Comparison of ENCODE assay signal across 13 cellular contexts in the genomic region with DNA sequence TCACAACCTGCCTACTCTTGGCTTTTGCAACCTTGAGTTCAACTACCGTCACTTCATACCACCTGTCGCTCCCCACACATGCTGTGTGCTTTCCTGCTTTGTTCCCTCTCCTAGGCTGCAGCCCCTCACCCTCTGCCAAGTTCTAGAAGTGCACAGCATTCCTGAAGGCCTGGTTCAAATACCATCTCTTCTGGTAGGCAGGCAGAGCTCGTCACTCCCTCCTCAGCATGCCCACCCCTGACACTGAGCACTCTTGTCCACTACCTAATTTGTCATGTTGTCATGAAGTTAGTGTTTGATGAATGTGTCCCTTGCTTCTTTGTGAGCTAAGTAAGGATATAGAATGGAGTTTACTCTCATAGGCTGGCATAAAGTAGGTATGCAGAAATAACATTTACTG.
DNase-seq lines count a peak whose midpoint lies in the region; ATAC-seq and TF ChIP-seq lines count a peak whose summit lies in the region.
"Had no signal": no experiment of that assay in that cellular context is flagged by ENCODE, and none has a peak within 500 bp of the region (broad histone marks: within the 10 kb centered on the region; RNA-seq: fewer than 3 reads in every experiment).

No MANE protein-coding gene starts in this region.

- H3K27ac ChIP-seq in angular gyrus (ENCODE audit: low read depth, low read length) (peak overlapping the region; percentile 96), endodermal cell (ENCODE audit: low read depth, low read length) (peak overlapping the region; percentile 4), temporal lobe (ENCODE audit: low read depth, low read length) (peak overlapping the region; percentile 88)

- no peaks in the 10 kb centered on the region for H3K36me3 ChIP-seq in endodermal cell (ENCODE audit: control insufficient read depth, insufficient read depth, low read length)

- H3K9ac ChIP-seq in endodermal cell (ENCODE audit: extremely low read depth, low read length, poor library complexity, severe bottlenecking), result no peak overlapping the region

- DNase-seq in endodermal cell (no peak), mesothelial cell of epicardium (ENCODE audit: low spot score in 2 of 2, unreplicated experiment in 2 of 2) (no peak), NCI-H2029 (lab: John Stamatoyannopoulos, UW) (no peak), HT-29 (ENCODE audit: low spot score) (no peak)
- DNase-seq: CD4-positive, alpha-beta memory T cell; DMS79; H7 had no signal

- H3K27ac Mint-ChIP-seq in endodermal cell (no peak overlapping the region), mesothelial cell of epicardium (peak overlapping the region; percentile 2)
- H3K27ac Mint-ChIP-seq: B cell; CD4-positive, alpha-beta memory T cell; GM23338 had no signal

- H3K9me3 Mint-ChIP-seq in endodermal cell (no peaks in the 10 kb centered on the region), mesothelial cell of epicardium (peaks cover 3% of the 10 kb centered on the region)
- H3K9me3 Mint-ChIP-seq: CD4-positive, alpha-beta memory T cell; GM23338 had no signal

- no peaks in the 10 kb centered on the region for H3K4me1 ChIP-seq in endodermal cell (ENCODE audit: control insufficient read depth, insufficient read depth, low read length)

- H3K4me3 Mint-ChIP-seq in endodermal cell (no peak overlapping the region), mesothelial cell of epicardium (no peak overlapping the region)
- H3K4me3 Mint-ChIP-seq: B cell; CD4-positive, alpha-beta memory T cell; GM23338 had no signal

- ATAC-seq in HG03196 (IDR thresholded peaks at IDR 0.05; ENCODE audit: unreplicated experiment), result no peak
- ATAC-seq: GM12878, GM23338 had no signal

- no peaks in the 10 kb centered on the region for H3K27me3 Mint-ChIP-seq in endodermal cell (ENCODE audit: insufficient read depth)
- no peaks in the 10 kb centered on the region for H3K27me3 Mint-ChIP-seq in mesothelial cell of epicardium (ENCODE audit: low read depth)
- H3K27me3 Mint-ChIP-seq: B cell had no signal

- H3K36me3 Mint-ChIP-seq in endodermal cell (ENCODE audit: low read depth) (no peaks in the 10 kb centered on the region), mesothelial cell of epicardium (no peaks in the 10 kb centered on the region)
- H3K36me3 Mint-ChIP-seq: CD4-positive, alpha-beta memory T cell had no signal

- WGBS in endodermal cell (ENCODE audit: insufficient coverage in 1 of 2, insufficient read length in 1 of 2), 2 experiments, result 66 to 89% methylated on average over 2 to 3 of the region's 3 CpGs

- H3K27me3 ChIP-seq in endodermal cell (ENCODE audit: control insufficient read depth, insufficient read depth, low read length, poor library complexity, severe bottlenecking), result no peaks in the 10 kb centered on the region

- H3K4me1 Mint-ChIP-seq in endodermal cell, result peaks cover 25% of the 10 kb centered on the region
- peaks cover 4% of the 10 kb centered on the region for H3K4me1 Mint-ChIP-seq in mesothelial cell of epicardium
- H3K4me1 Mint-ChIP-seq: B cell; CD4-positive, alpha-beta memory T cell had no signal

- TF ChIP-seq CTCF in endodermal cell (conservative IDR thresholded peaks at IDR 0.05) (no peak), mesothelial cell of epicardium (IDR thresholded peaks at IDR 0.05; ENCODE audit: unreplicated experiment) (no peak)

- H3K9me3 ChIP-seq in endodermal cell (ENCODE audit: control insufficient read depth, low read length), result no peaks in the 10 kb centered on the region

- H3K4me3 ChIP-seq in endodermal cell (ENCODE audit: low read length), result no peak overlapping the region
- H3K4me3 ChIP-seq: GM12878, GM23338 had no signal

Comparison
In these comparisons a context has a peak if more than half of its experiments do, and no peak if none do; other contexts are left out.
1. H3K27ac ChIP-seq: peak in every context shown above with its lines; median percentile 96 in angular gyrus; 88 in temporal lobe; 4 in endodermal cell.